In genomic region chr5:12313602-12314001, GRCh38 we compare ENCODE assay signal across 19 cellular contexts.
A peak's percentile ranks its signal among the peaks of the same experiment; 100 is the strongest.
DNase-seq lines count a peak whose midpoint lies in the region; ATAC-seq and TF ChIP-seq lines count a peak whose summit lies in the region.
"Had no signal": no experiment of that assay in that cellular context is flagged by ENCODE, and none has a peak within 500 bp of the region (broad histone marks: within the 10 kb centered on the region; RNA-seq: fewer than 3 reads in every experiment).

No MANE protein-coding gene starts in this region.

- H3K36me3 Mint-ChIP-seq in activated CD4-positive, alpha-beta T cell treated with anti-CD3 and anti-CD28 coated beads, Interleukin-2, amount 10 ng/mL, durations not matched to agents 24 days and 14 days (ENCODE audit: low read depth), result no peaks in the 10 kb centered on the region

- TF ChIP-seq CTCF in foreskin keratinocyte (conservative IDR thresholded peaks at IDR 0.05), result no peak
- TF ChIP-seq CTCF in omental fat pad (IDR thresholded peaks at IDR 0.05), result no peak
- no peak for TF ChIP-seq CTCF in upper lobe of right lung (IDR thresholded peaks at IDR 0.05)

- no peak overlapping the region for H3K4me3 ChIP-seq in upper lobe of right lung
- H3K4me3 ChIP-seq: cardiac muscle cell, left ventricle myocardium inferior, testis had no signal

- H3K36me3 ChIP-seq in upper lobe of right lung, result no peaks in the 10 kb centered on the region
- H3K36me3 ChIP-seq: cardiac muscle cell, left ventricle myocardium inferior had no signal

- DNase-seq in foreskin keratinocyte, result peak in 1 of 2 donors; percentile 9
- no peak for DNase-seq in omental fat pad (ENCODE audit: low spot score)
- no peak for DNase-seq in upper lobe of right lung
- no peak for DNase-seq in activated CD4-positive, alpha-beta T cell treated with anti-CD3 and anti-CD28 coated beads, Interleukin-2, amount 10 ng/mL, durations not matched to agents 24 days and 14 days
- DNase-seq: activated CD4-positive, alpha-beta T cell treated with anti-CD3 and anti-CD28 coated beads, Interleukin-2, amount 10 ng/mL, durations not matched to agents 7 days and 5 days; activated CD8-positive, alpha-beta memory T cell treated with anti-CD3 and anti-CD28 coated beads, Interleukin-2, amount 50 U/mL, for 4 hours; activated effector memory CD4-positive, alpha-beta T cell treated with anti-CD3 and anti-CD28 coated beads, Interleukin-2, amount 50 U/mL, for 16 hours; AML-193; left ventricle myocardium inferior; NCI-H2029; NCI-H446; retina; SW 1271; testis had no signal

- H3K27ac ChIP-seq in foreskin keratinocyte (no peak overlapping the region), upper lobe of right lung (no peak overlapping the region)
- H3K27ac ChIP-seq: cardiac muscle cell, left ventricle myocardium inferior, testis had no signal

- H3K4me1 Mint-ChIP-seq in activated CD4-positive, alpha-beta T cell treated with anti-CD3 and anti-CD28 coated beads, Interleukin-2, amount 10 ng/mL, durations not matched to agents 24 days and 14 days, result no peaks in the 10 kb centered on the region
- H3K4me1 Mint-ChIP-seq: activated CD4-positive, alpha-beta T cell treated with anti-CD3 and anti-CD28 coated beads, Interleukin-2, amount 10 ng/mL, durations not matched to agents 7 days and 5 days had no signal

- H3K27me3 Mint-ChIP-seq in activated CD4-positive, alpha-beta T cell treated with anti-CD3 and anti-CD28 coated beads, Interleukin-2, amount 10 ng/mL, durations not matched to agents 24 days and 14 days, result no peaks in the 10 kb centered on the region
- H3K27me3 Mint-ChIP-seq: activated CD4-positive, alpha-beta T cell treated with anti-CD3 and anti-CD28 coated beads, Interleukin-2, amount 10 ng/mL, durations not matched to agents 7 days and 5 days had no signal

- no peak overlapping the region for H3K27ac Mint-ChIP-seq in activated CD4-positive, alpha-beta T cell treated with anti-CD3 and anti-CD28 coated beads, Interleukin-2, amount 10 ng/mL, durations not matched to agents 24 days and 14 days
- H3K27ac Mint-ChIP-seq: activated CD4-positive, alpha-beta T cell treated with anti-CD3 and anti-CD28 coated beads, Interleukin-2, amount 10 ng/mL, durations not matched to agents 7 days and 5 days had no signal

- ATAC-seq in GM19395 (IDR thresholded peaks at IDR 0.05; ENCODE audit: unreplicated experiment) (peak; percentile 60), HG02763 (IDR thresholded peaks at IDR 0.05; ENCODE audit: unreplicated experiment) (peak; percentile 90), HG03196 (IDR thresholded peaks at IDR 0.05; ENCODE audit: unreplicated experiment) (peak; percentile 90), foreskin keratinocyte (peak; percentile 42), omental fat pad (ENCODE audit: low FRiP score) (no peak), upper lobe of right lung (no peak)
- ATAC-seq: HCT116 had no signal

- intact Hi-C loops in upper lobe of right lung (cut with DNase I), result no loop called here
- intact Hi-C loops in activated CD4-positive, alpha-beta T cell treated with anti-CD3 and anti-CD28 coated beads, Interleukin-2, amount 10 ng/mL, durations not matched to agents 24 days and 14 days (cut with micrococcal nuclease), result no loop called here

- H3K9me3 Mint-ChIP-seq in activated CD4-positive, alpha-beta T cell treated with anti-CD3 and anti-CD28 coated beads, Interleukin-2, amount 10 ng/mL, durations not matched to agents 24 days and 14 days, result peaks cover 7% of the 10 kb centered on the region
- H3K9me3 Mint-ChIP-seq: activated CD4-positive, alpha-beta T cell treated with anti-CD3 and anti-CD28 coated beads, Interleukin-2, amount 10 ng/mL, durations not matched to agents 7 days and 5 days had no signal

- no peaks in the 10 kb centered on the region for H3K27me3 ChIP-seq in foreskin keratinocyte
- no peaks in the 10 kb centered on the region for H3K27me3 ChIP-seq in upper lobe of right lung
- H3K27me3 ChIP-seq: cardiac muscle cell, testis had no signal

- H3K4me1 ChIP-seq in foreskin keratinocyte (peaks cover 6% of the 10 kb centered on the region), upper lobe of right lung (no peaks in the 10 kb centered on the region)
- H3K4me1 ChIP-seq: left ventricle myocardium inferior, testis had no signal

- peaks cover 5% of the 10 kb centered on the region for H3K9me3 ChIP-seq in upper lobe of right lung
- H3K9me3 ChIP-seq: left ventricle myocardium inferior, testis had no signal

- no peak overlapping the region for H3K4me3 Mint-ChIP-seq in activated CD4-positive, alpha-beta T cell treated with anti-CD3 and anti-CD28 coated beads, Interleukin-2, amount 10 ng/mL, durations not matched to agents 24 days and 14 days
- H3K4me3 Mint-ChIP-seq: activated CD4-positive, alpha-beta T cell treated with anti-CD3 and anti-CD28 coated beads, Interleukin-2, amount 10 ng/mL, durations not matched to agents 7 days and 5 days had no signal

Comparison
In these comparisons a context has a peak if more than half of its experiments do, and no peak if none do; other contexts are left out.
1. ATAC-seq: peak in GM19395 (single experiment), HG02763 (single experiment), HG03196 (single experiment) and foreskin keratinocyte (single experiment); none in omental fat pad (single experiment) and upper lobe of right lung (single experiment).